ENCODE assay signal across 8 cellular contexts in the genomic region with DNA sequence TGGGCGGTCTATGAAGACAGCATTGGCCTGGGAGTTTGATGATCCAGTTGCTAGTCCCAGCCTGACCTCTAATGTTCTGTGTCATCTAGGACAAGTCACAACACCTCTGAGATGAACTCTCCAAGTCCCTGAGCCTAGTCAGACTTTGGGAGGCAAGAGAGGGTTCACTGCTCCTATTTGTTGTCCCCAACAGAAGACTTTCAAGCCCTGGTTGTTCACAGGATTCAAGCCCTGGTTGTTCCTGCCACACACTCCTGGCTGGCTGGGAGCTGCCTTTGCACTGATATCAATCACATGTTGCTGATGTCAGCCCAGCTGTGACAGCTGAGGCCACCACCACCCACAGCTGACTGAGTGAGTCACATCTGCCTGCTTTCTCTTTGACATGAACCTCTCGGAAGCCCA.
DNase-seq lines count a peak whose midpoint lies in the region; ATAC-seq and TF ChIP-seq lines count a peak whose summit lies in the region.

No MANE protein-coding gene starts in this region.

- intact Hi-C loops in left lung (cut with DNase I): no loop called here

- H3K4me1 ChIP-seq in left lung: peaks cover 5 to 12% of the 10 kb centered on the region in 2 donors

- ATAC-seq in GM18870 (IDR thresholded peaks at IDR 0.05; ENCODE audit: unreplicated experiment) (peak; percentile 99), HG02870 (IDR thresholded peaks at IDR 0.05; ENCODE audit: unreplicated experiment) (peak; percentile 100), left lung (peak; percentile 81)

- peaks cover 18% of the 10 kb centered on the region for H3K4me1 Mint-ChIP-seq in activated naive CD8-positive, alpha-beta T cell treated with anti-CD3 and anti-CD28 coated beads for 36 hours
- H3K4me1 Mint-ChIP-seq in osteocyte (ENCODE audit: unreplicated experiment): no peaks in the 10 kb centered on the region

- H3K27me3 Mint-ChIP-seq in activated naive CD8-positive, alpha-beta T cell treated with anti-CD3 and anti-CD28 coated beads for 36 hours: no peaks in the 10 kb centered on the region
- peaks cover 2% of the 10 kb centered on the region for H3K27me3 Mint-ChIP-seq in osteocyte (ENCODE audit: unreplicated experiment)

- no peak for TF ChIP-seq CTCF in left lung (IDR thresholded peaks at IDR 0.05)
- TF ChIP-seq CTCF in osteocyte (IDR thresholded peaks at IDR 0.05): no peak

- H3K9me3 Mint-ChIP-seq in activated naive CD8-positive, alpha-beta T cell treated with anti-CD3 and anti-CD28 coated beads for 36 hours: peaks cover 1% of the 10 kb centered on the region
- no peaks in the 10 kb centered on the region for H3K9me3 Mint-ChIP-seq in osteocyte (ENCODE audit: unreplicated experiment)

- no peaks in the 10 kb centered on the region for H3K36me3 ChIP-seq in left lung

- DNase-seq in RPMI8226 (peak; percentile 49), left lung (peak in 1 of 2 donors; percentile 76), osteocyte (ENCODE audit: extremely low spot score, unreplicated experiment) (no peak), EL (no peak)
- DNase-seq in activated naive CD8-positive, alpha-beta T cell treated with anti-CD3 and anti-CD28 coated beads for 36 hours: peak; percentile 68
- DNase-seq in stimulated activated CD4-positive, alpha-beta T cell treated with anti-CD3 and anti-CD28 coated beads, TNF-alpha, amount 100 ng/mL, for 48 hours (ENCODE audit: low read depth in 3 of 3): peak; percentile 29 to 61 (median 56)

- H3K4me3 ChIP-seq in left lung: no peak overlapping the region

- H3K9me3 ChIP-seq in left lung: no peaks in the 10 kb centered on the region

- H3K27me3 ChIP-seq in left lung: no peaks in the 10 kb centered on the region

- peak overlapping the region; percentile 6 for H3K27ac Mint-ChIP-seq in activated naive CD8-positive, alpha-beta T cell treated with anti-CD3 and anti-CD28 coated beads for 36 hours
- H3K27ac Mint-ChIP-seq in osteocyte (ENCODE audit: unreplicated experiment): no peak overlapping the region

- no peaks in the 10 kb centered on the region for H3K36me3 Mint-ChIP-seq in activated naive CD8-positive, alpha-beta T cell treated with anti-CD3 and anti-CD28 coated beads for 36 hours
- no peaks in the 10 kb centered on the region for H3K36me3 Mint-ChIP-seq in osteocyte (ENCODE audit: unreplicated experiment)

- H3K4me3 Mint-ChIP-seq in activated naive CD8-positive, alpha-beta T cell treated with anti-CD3 and anti-CD28 coated beads for 36 hours: no peak overlapping the region
- H3K4me3 Mint-ChIP-seq in osteocyte (ENCODE audit: unreplicated experiment): no peak overlapping the region

- H3K27ac ChIP-seq in left lung: no peak overlapping the region

Comparison
In these comparisons a context has a peak if more than half of its experiments do, and no peak if none do; other contexts are left out.
1. DNase-seq: peak in RPMI8226 (single experiment), activated naive CD8-positive, alpha-beta T cell treated with anti-CD3 and anti-CD28 coated beads for 36 hours (single experiment) and stimulated activated CD4-positive, alpha-beta T cell treated with anti-CD3 and anti-CD28 coated beads, TNF-alpha, amount 100 ng/mL, for 48 hours (3 of 3); none in osteocyte (single experiment) and EL (single experiment).
2. Peak in every context shown above with its lines, with median percentiles within 50 percentile points of each other: ATAC-seq.